Comparison of ENCODE assay signal across 1 cellular context in genomic region chr9:93250185-93250584, GRCh38.
TF ChIP-seq lines count a peak whose summit lies in the region.

No MANE protein-coding gene starts in this region.

TF ChIP-seq in GM23338, 12 proteins besides CTCF, POLR2A, EP300 and RAD21 (continued from another document):
- TF ChIP-seq, protein P1, sequence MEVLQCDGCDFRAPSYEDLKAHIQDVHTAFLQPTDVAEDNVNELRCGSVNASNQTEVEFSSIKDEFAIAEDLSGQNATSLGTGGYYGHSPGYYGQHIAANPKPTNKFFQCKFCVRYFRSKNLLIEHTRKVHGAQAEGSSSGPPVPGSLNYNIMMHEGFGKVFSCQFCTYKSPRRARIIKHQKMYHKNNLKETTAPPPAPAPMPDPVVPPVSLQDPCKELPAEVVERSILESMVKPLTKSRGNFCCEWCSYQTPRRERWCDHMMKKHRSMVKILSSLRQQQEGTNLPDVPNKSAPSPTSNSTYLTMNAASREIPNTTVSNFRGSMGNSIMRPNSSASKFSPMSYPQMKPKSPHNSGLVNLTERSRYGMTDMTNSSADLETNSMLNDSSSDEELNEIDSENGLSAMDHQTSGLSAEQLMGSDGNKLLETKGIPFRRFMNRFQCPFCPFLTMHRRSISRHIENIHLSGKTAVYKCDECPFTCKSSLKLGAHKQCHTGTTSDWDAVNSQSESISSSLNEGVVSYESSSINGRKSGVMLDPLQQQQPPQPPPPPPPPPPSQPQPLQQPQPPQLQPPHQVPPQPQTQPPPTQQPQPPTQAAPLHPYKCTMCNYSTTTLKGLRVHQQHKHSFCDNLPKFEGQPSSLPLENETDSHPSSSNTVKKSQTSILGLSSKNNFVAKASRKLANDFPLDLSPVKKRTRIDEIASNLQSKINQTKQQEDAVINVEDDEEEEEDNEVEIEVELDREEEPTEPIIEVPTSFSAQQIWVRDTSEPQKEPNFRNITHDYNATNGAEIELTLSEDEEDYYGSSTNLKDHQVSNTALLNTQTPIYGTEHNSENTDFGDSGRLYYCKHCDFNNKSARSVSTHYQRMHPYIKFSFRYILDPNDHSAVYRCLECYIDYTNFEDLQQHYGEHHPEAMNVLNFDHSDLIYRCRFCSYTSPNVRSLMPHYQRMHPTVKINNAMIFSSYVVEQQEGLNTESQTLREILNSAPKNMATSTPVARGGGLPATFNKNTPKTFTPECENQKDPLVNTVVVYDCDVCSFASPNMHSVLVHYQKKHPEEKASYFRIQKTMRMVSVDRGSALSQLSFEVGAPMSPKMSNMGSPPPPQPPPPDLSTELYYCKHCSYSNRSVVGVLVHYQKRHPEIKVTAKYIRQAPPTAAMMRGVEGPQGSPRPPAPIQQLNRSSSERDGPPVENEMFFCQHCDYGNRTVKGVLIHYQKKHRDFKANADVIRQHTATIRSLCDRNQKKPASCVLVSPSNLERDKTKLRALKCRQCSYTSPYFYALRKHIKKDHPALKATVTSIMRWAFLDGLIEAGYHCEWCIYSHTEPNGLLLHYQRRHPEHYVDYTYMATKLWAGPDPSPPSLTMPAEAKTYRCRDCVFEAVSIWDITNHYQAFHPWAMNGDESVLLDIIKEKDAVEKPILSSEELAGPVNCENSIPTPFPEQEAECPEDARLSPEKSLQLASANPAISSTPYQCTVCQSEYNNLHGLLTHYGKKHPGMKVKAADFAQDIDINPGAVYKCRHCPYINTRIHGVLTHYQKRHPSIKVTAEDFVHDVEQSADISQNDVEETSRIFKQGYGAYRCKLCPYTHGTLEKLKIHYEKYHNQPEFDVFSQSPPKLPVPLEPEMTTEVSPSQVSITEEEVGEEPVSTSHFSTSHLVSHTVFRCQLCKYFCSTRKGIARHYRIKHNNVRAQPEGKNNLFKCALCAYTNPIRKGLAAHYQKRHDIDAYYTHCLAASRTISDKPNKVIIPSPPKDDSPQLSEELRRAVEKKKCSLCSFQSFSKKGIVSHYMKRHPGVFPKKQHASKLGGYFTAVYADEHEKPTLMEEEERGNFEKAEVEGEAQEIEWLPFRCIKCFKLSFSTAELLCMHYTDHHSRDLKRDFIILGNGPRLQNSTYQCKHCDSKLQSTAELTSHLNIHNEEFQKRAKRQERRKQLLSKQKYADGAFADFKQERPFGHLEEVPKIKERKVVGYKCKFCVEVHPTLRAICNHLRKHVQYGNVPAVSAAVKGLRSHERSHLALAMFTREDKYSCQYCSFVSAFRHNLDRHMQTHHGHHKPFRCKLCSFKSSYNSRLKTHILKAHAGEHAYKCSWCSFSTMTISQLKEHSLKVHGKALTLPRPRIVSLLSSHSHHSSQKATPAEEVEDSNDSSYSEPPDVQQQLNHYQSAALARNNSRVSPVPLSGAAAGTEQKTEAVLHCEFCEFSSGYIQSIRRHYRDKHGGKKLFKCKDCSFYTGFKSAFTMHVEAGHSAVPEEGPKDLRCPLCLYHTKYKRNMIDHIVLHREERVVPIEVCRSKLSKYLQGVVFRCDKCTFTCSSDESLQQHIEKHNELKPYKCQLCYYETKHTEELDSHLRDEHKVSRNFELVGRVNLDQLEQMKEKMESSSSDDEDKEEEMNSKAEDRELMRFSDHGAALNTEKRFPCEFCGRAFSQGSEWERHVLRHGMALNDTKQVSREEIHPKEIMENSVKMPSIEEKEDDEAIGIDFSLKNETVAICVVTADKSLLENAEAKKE (CRISPR knock-in tag; IDR thresholded peaks at IDR 0.05) = no peak
